ENCODE assay signal across 9 cellular contexts in the genomic region with DNA sequence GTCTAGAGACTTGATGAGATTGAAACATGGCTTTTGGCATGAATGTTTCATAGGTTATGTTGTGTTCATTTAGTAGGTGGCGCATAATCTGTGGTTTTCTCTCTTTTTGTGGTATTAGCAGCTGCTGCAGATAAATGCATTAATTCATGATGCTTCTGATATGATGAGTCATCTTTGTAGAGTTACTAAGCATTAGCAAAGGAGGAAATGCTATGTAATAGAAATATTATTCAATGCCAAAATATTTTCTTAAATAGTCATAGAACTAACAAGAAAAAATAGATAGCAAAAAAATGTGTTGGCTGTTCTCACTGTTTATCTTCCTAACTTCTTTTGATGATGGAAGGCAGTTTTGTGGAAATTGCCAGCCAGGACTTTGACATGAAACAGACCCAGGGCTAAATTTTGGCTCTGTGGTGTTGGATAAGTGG. TPM values are rescaled to one million over a fixed set of nuclear protein-coding genes. Genes with fewer than 3 reads are reported as not detected.
DNase-seq lines count a peak whose midpoint lies in the region; ATAC-seq, FAIRE-seq and TF ChIP-seq lines count a peak whose summit lies in the region.
"Had no signal": no experiment of that assay in that cellular context is flagged by ENCODE, and none has a peak within 500 bp of the region (broad histone marks: within the 10 kb centered on the region; RNA-seq: fewer than 3 reads in every experiment).

No MANE protein-coding gene starts in this region.

- no peak for TF ChIP-seq CTCF in gastrocnemius medialis (IDR thresholded peaks at IDR 0.05 in 4 of 5, conservative IDR thresholded peaks at IDR 0.05 in 1 of 5)

- in situ Hi-C loops in HAP-1 (cut with MboI; ENCODE audit: low sequenced_read_pairs) (loop anchor here (25.0 kb wide), 2 partner anchors 192 to 317 kb away; a partner anchor contains a TSS), gastrocnemius medialis (cut with MboI; ENCODE audit: low sequenced_read_pairs in 4 of 4) (loop anchor here in 2 of 4 donors (10.0 to 25.0 kb wide), 4 partner anchors 217 to 783 kb away; a partner anchor contains a TSS)

- FAIRE-seq in GM12892 (lab: Jason Lieb, UNC): no peak

- no peaks in the 10 kb centered on the region; the same call in 1 of the 2 replicates for H3K36me3 ChIP-seq in HAP-1 (replicated peaks)
- no peaks in the 10 kb centered on the region for H3K36me3 ChIP-seq in gastrocnemius medialis

- H3K27ac ChIP-seq in gastrocnemius medialis: peak overlapping the region; percentile 23 to 64 (median 50)

- H3K9me3 ChIP-seq in HAP-1: no peaks in the 10 kb centered on the region
- no peaks in the 10 kb centered on the region for H3K9me3 ChIP-seq in gastrocnemius medialis

- DNase-seq in HAP-1 (ENCODE audit: low spot score in 2 of 2) (no peak), fibroblast of peridontal ligament (ENCODE audit: extremely low read depth) (peak; percentile 65), gastrocnemius medialis (no peak), epidermal melanocyte (ENCODE audit: insufficient read length, low spot score) (no peak), GM12892 (ENCODE audit: insufficient read length) (no peak), NCI-H446 (lab: John Stamatoyannopoulos, UW) (no peak)
- no peak for DNase-seq in stimulated activated CD4-positive, alpha-beta T cell treated with anti-CD3 and anti-CD28 coated beads, Interleukin-4, amount 100 ng/mL, for 4 hours
- DNase-seq: activated CD8-positive, alpha-beta memory T cell treated with anti-CD3 and anti-CD28 coated beads, Interleukin-2, amount 50 U/mL, for 4 hours had no signal

- peaks cover 26% of the 10 kb centered on the region for H3K4me1 ChIP-seq in HAP-1
- H3K4me1 ChIP-seq in gastrocnemius medialis: peaks cover 20 to 36% of the 10 kb centered on the region in 2 donors

- H3K27me3 ChIP-seq in HAP-1 (ENCODE audit: low read depth): no peaks in the 10 kb centered on the region
- H3K27me3 ChIP-seq in gastrocnemius medialis: no peaks in the 10 kb centered on the region

- TF ChIP-seq POLR2A in gastrocnemius medialis (IDR thresholded peaks at IDR 0.05) (no peak), GM12892 (IDR thresholded peaks at IDR 0.05; ENCODE audit: low read depth, low read length) (no peak)

- H3K4me3 ChIP-seq in HAP-1 (peak overlapping the region; percentile 20), gastrocnemius medialis (peak overlapping the region; percentile 13 to 38 (median 20))

- ATAC-seq in SK-N-SH treated with all-trans-retinoic acid at 6 μM for 48 hours (peak; percentile 23), gastrocnemius medialis (no peak)

- intact Hi-C loops in gastrocnemius medialis (cut with DNase I; ENCODE audit: low total_unique reads): loop anchor here (10.0 kb wide), 1 partner anchor 1031 kb away; a partner anchor contains a TSS

TF ChIP-seq in SK-N-SH treated with all-trans-retinoic acid at 6 μM for 48 hours, 23 proteins besides CTCF, POLR2A, EP300 and RAD21:
- TF ChIP-seq ISL1 (CRISPR knock-in tag; IDR thresholded peaks at IDR 0.05) (peak; percentile 67), TCF4 (CRISPR knock-in tag; IDR thresholded peaks at IDR 0.05; ENCODE audit: borderline replicate concordance) (no peak), ESRRG (CRISPR knock-in tag; IDR thresholded peaks at IDR 0.05) (no peak), ZNF70 (CRISPR knock-in tag; IDR thresholded peaks at IDR 0.05) (no peak), TOX (CRISPR knock-in tag; IDR thresholded peaks at IDR 0.05; ENCODE audit: borderline replicate concordance) (no peak)
- TF ChIP-seq, protein P1, sequence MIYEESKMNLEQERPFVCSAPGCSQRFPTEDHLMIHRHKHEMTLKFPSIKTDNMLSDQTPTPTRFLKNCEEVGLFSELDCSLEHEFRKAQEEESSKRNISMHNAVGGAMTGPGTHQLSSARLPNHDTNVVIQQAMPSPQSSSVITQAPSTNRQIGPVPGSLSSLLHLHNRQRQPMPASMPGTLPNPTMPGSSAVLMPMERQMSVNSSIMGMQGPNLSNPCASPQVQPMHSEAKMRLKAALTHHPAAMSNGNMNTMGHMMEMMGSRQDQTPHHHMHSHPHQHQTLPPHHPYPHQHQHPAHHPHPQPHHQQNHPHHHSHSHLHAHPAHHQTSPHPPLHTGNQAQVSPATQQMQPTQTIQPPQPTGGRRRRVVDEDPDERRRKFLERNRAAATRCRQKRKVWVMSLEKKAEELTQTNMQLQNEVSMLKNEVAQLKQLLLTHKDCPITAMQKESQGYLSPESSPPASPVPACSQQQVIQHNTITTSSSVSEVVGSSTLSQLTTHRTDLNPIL (CRISPR knock-in tag; IDR thresholded peaks at IDR 0.05; ENCODE audit: low read depth): no peak
TF ChIP-seq in SK-N-SH treated with all-trans-retinoic acid at 6 μM for 48 hours: peak in this region for 1.

RNA-seq across cellular contexts. Expression of a gene that starts 3.6 kb away (rescaled TPM):
- 10 to 100 TPM in 1 of 4 donors, 1 to 10 TPM in 3; 5.9 to 10.7 (median 7.0) TPM for total RNA-seq in gastrocnemius medialis
- 2.7 TPM for polyA plus RNA-seq in GM12892 (2012; ENCODE audit: missing spikeins)
